1 cellular context compared by ENCODE assay signal in the genomic region with DNA sequence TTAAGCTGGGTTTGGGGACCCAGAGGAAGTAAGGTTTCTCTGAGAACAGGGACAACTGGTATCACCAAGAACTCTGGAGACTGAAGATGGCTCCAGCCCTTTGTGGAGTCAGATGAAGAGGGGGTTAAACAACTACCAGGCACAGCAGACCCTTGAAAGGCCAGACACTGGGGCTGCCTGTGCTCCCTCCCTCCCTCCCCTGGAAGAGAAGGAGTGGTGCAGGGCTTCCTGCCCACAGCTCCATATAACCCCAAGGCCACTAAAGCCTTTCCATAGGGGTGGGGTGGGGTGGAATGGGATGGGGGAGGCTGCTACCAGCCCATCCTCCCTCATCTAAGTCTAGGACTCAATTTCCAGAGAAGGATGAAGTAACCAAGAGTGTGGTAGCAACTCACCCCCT.
TF ChIP-seq lines count a peak whose summit lies in the region.

No MANE protein-coding gene starts in this region.

TF ChIP-seq in HEK293, 187 proteins besides CTCF, POLR2A, EP300 and RAD21 (continued from another document):
- TF ChIP-seq ZBTB10 (tag by site-specific recombination; IDR thresholded peaks at IDR 0.05) (no peak), ZFP69B (tag by site-specific recombination; IDR thresholded peaks at IDR 0.05) (no peak), ZNF354C (tag by site-specific recombination; IDR thresholded peaks at IDR 0.05; ENCODE audit: borderline replicate concordance, low read depth) (no peak), ZNF341 (tag by site-specific recombination; IDR thresholded peaks at IDR 0.05; ENCODE audit: low read depth) (peak; percentile 36; the same call in 1 of the 2 replicates)
